ENCODE assay signal across 12 cellular contexts in the genomic region with DNA sequence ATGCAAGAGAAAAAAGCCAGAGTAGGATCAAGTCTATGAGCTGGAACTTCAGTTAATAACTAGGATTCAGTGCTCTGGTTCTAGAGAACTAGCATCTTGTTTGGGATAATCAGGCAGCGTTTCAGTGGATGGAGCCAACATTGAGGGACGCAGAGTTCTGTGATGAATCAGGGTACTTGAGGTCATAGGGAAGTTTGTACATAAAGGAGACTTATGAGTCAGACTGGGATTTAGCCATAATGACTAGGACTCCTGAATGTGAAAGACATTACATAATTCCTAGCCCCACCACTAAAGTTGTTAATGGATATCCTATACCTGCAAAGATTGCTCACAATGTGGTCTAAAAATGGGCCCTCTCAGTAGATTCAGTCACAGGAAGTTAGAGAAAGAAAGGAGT. TPM values are rescaled to one million over a fixed set of nuclear protein-coding genes. Genes with fewer than 3 reads are reported as not detected.
A peak's percentile ranks its signal among the peaks of the same experiment; 100 is the strongest.
DNase-seq lines count a peak whose midpoint lies in the region; ATAC-seq and TF ChIP-seq lines count a peak whose summit lies in the region.
"Had no signal": no experiment of that assay in that cellular context is flagged by ENCODE, and none has a peak within 500 bp of the region (broad histone marks: within the 10 kb centered on the region; RNA-seq: fewer than 3 reads in every experiment).

No MANE protein-coding gene starts in this region.

- H3K27me3 ChIP-seq in SJCRH30 (no peaks in the 10 kb centered on the region), upper lobe of right lung (no peaks in the 10 kb centered on the region)

- peak; percentile 29 for ATAC-seq in upper lobe of right lung
- ATAC-seq in HG02763 (IDR thresholded peaks at IDR 0.05; ENCODE audit: unreplicated experiment) = no peak
- ATAC-seq in activated CD4-positive, CD25-positive, alpha-beta regulatory T cell treated with anti-CD3 and anti-CD28 coated beads, Interleukin-2, amount 50 U/mL, for 24 hours = no peak
- no peak for ATAC-seq in GM21360 (IDR thresholded peaks at IDR 0.05; ENCODE audit: unreplicated experiment)
- ATAC-seq: stimulated activated naive CD8-positive, alpha-beta T cell treated with anti-CD3 and anti-CD28 coated beads, Interleukin-15, amount 100 ng/mL, for 72 hours had no signal

- intact Hi-C loops in upper lobe of right lung (cut with DNase I) = no loop called here

- H3K4me3 ChIP-seq in HFF-Myc (replicated peaks; ENCODE audit: low read depth, low read length) (no peak overlapping the region), SJCRH30 (no peak overlapping the region), fibroblast of pulmonary artery (replicated peaks; ENCODE audit: low read depth, low read length) (no peak overlapping the region), upper lobe of right lung (no peak overlapping the region)
- H3K4me3 ChIP-seq: HAP-1 had no signal

- DNase-seq in HFF-Myc (ENCODE audit: extremely low read depth, low read depth) (peak; percentile 46), SJCRH30 (peak in 1 of 2 experiments; percentile 27), fibroblast of pulmonary artery (ENCODE audit: low read depth) (peak; percentile 86), upper lobe of right lung (no peak)
- DNase-seq: activated effector memory CD4-positive, alpha-beta T cell treated with anti-CD3 and anti-CD28 coated beads, Interleukin-2, amount 50 U/mL, for 16 hours; naive B cell; NCI-H1436; stimulated activated naive CD8-positive, alpha-beta T cell treated with anti-CD3 and anti-CD28 coated beads, Interleukin-15, amount 100 ng/mL, for 72 hours had no signal

- TF ChIP-seq CTCF in HFF-Myc (IDR thresholded peaks at IDR 0.05; ENCODE audit: low read depth, low read length, missing control alignments) = no peak
- no peak for TF ChIP-seq CTCF in fibroblast of pulmonary artery (IDR thresholded peaks at IDR 0.05; ENCODE audit: low read length, missing control alignments)
- TF ChIP-seq CTCF in upper lobe of right lung (IDR thresholded peaks at IDR 0.05) = no peak

- no peaks in the 10 kb centered on the region for H3K9me3 ChIP-seq in SJCRH30 (replicated peaks)
- no peaks in the 10 kb centered on the region for H3K9me3 ChIP-seq in upper lobe of right lung
- H3K9me3 ChIP-seq: HAP-1 had no signal

- H3K36me3 ChIP-seq in SJCRH30 = no peaks in the 10 kb centered on the region
- H3K36me3 ChIP-seq in upper lobe of right lung = no peaks in the 10 kb centered on the region
- H3K36me3 ChIP-seq: HAP-1 had no signal

- H3K27ac ChIP-seq in SJCRH30 (peak overlapping the region; percentile 36; the same call in 1 of the 2 replicates), upper lobe of right lung (no peak overlapping the region)

- peaks cover 9% of the 10 kb centered on the region; the same call in 1 of the 2 replicates for H3K4me1 ChIP-seq in SJCRH30
- no peaks in the 10 kb centered on the region for H3K4me1 ChIP-seq in upper lobe of right lung
- H3K4me1 ChIP-seq: HAP-1 had no signal

RNA-seq across cellular contexts. Expression of gene SLN, which starts 6.8 kb away (rescaled TPM):
- 0.36 TPM in 1 of 2 replicates, not detected in the other for total RNA-seq in SJCRH30 (2014; rRNA removed; shearing (Covaris generic))
- 1.0 TPM for total RNA-seq in upper lobe of right lung
